In genomic region chr2:160356485-160356884, GRCh38 we compare ENCODE assay signal across 20 cellular contexts.
"Had no signal": no experiment of that assay in that cellular context is flagged by ENCODE, and none has a peak within 500 bp of the region (broad histone marks: within the 10 kb centered on the region; RNA-seq: fewer than 3 reads in every experiment).

No MANE protein-coding gene starts in this region.

- H3K27ac Mint-ChIP-seq: activated naive CD8-positive, alpha-beta T cell treated with anti-CD3 and anti-CD28 coated beads, Interleukin-2, amount 50 U/mL, for 24 hours had no signal

- DNase-seq: activated CD4-positive, alpha-beta T cell treated with anti-CD3 and anti-CD28 coated beads, Interleukin-2, amount 50 U/mL, for 48 hours; activated gamma-delta T cell treated with Interleukin-2 at 50 U/mL for 16 hours; activated naive CD8-positive, alpha-beta T cell treated with anti-CD3 and anti-CD28 coated beads, Interleukin-2, amount 50 U/mL, for 24 hours; activated T-cell treated with anti-CD3 and anti-CD28 coated beads, Interleukin-2, amount 50 U/mL, for 48 hours; aorta; dermis blood vessel endothelial cell; effector memory CD8-positive, alpha-beta T cell; gastrocnemius medialis; heart right ventricle; midbrain; posterior cingulate gyrus; retina; stimulated activated CD4-positive, alpha-beta T cell treated with anti-CD3 and anti-CD28 coated beads, Interleukin-2, amount 100 ng/mL, for 48 hours; stimulated activated naive CD4-positive, alpha-beta T cell; substantia nigra; T-helper 1 cell; uterus had no signal

- H3K27me3 Mint-ChIP-seq: activated naive CD8-positive, alpha-beta T cell treated with anti-CD3 and anti-CD28 coated beads, Interleukin-2, amount 50 U/mL, for 24 hours; effector memory CD8-positive, alpha-beta T cell had no signal

- H3K9me3 Mint-ChIP-seq: activated naive CD8-positive, alpha-beta T cell treated with anti-CD3 and anti-CD28 coated beads, Interleukin-2, amount 50 U/mL, for 24 hours; effector memory CD8-positive, alpha-beta T cell had no signal

- ATAC-seq: activated naive CD8-positive, alpha-beta T cell treated with anti-CD3 and anti-CD28 coated beads, Interleukin-2, amount 50 U/mL, for 24 hours; effector memory CD8-positive, alpha-beta T cell; gastrocnemius medialis; heart right ventricle had no signal

- H3K4me3 Mint-ChIP-seq: activated naive CD8-positive, alpha-beta T cell treated with anti-CD3 and anti-CD28 coated beads, Interleukin-2, amount 50 U/mL, for 24 hours; effector memory CD8-positive, alpha-beta T cell had no signal

- H3K27ac ChIP-seq: gastrocnemius medialis, heart right ventricle, tibial nerve, VCaP had no signal

- H3K27me3 ChIP-seq: gastrocnemius medialis, heart right ventricle, tibial nerve, uterus had no signal

- H3K4me3 ChIP-seq: gastrocnemius medialis, heart right ventricle, lung, tibial nerve, uterus had no signal

- H3K36me3 ChIP-seq: gastrocnemius medialis, uterus had no signal

- H3K9me3 ChIP-seq: gastrocnemius medialis, heart right ventricle, tibial nerve, uterus had no signal
